ENCODE assay signal across 2 cellular contexts in genomic region chr1:6033124-6033523, GRCh38.
TF ChIP-seq lines count a peak whose summit lies in the region.

No MANE protein-coding gene starts in this region.

TF ChIP-seq in GM12891, 5 proteins besides CTCF, POLR2A, EP300 and RAD21:
- TF ChIP-seq POU2F2 (IDR thresholded peaks at IDR 0.05; ENCODE audit: low read depth, low read length) (0 out of 2 replicates have a peak, but pooled peaks have one; percentile 70), PAX5 (IDR thresholded peaks at IDR 0.05; ENCODE audit: insufficient read depth, low read length, severe bottlenecking) (no peak), POLR2AphosphoS5 (IDR thresholded peaks at IDR 0.05; ENCODE audit: low read depth, low read length) (peak; percentile 35; the same call in 1 of the 2 replicates), SPI1 (IDR thresholded peaks at IDR 0.05; ENCODE audit: low read depth, low read length) (no peak), TAF1 (IDR thresholded peaks at IDR 0.05; ENCODE audit: low read depth, low read length) (no peak)

TF ChIP-seq in K562, 482 proteins besides CTCF, POLR2A, EP300 and RAD21:
- TF ChIP-seq PHF20 (IDR thresholded peaks at IDR 0.05; ENCODE audit: partially characterized antibody) (peak; percentile 25), TGIF2 (CRISPR knock-in tag; IDR thresholded peaks at IDR 0.05) (no peak), HDAC1 (IDR thresholded peaks at IDR 0.05) (peak in 1 of 2 experiments; percentile 26; a peak in 1 of 4 replicates), OTX1 (CRISPR knock-in tag; IDR thresholded peaks at IDR 0.05) (0 out of 2 replicates have a peak, but pooled peaks have one; percentile 54), MYNN (IDR thresholded peaks at IDR 0.05) (0 out of 2 replicates have a peak, but pooled peaks have one; percentile 19), MYNN (CRISPR knock-in tag; IDR thresholded peaks at IDR 0.05) (no peak), KDM1A (IDR thresholded peaks at IDR 0.05) (peak in 1 of 2 experiments; percentile 84; a peak in 2 of 4 replicates), ZNF512 (tag; IDR thresholded peaks at IDR 0.05) (no peak), SRF (CRISPR knock-in tag; IDR thresholded peaks at IDR 0.05) (no peak), POLR2B (IDR thresholded peaks at IDR 0.05; ENCODE audit: low read depth, partially characterized antibody) (no peak), ZNF511 (CRISPR knock-in tag; IDR thresholded peaks at IDR 0.05) (no peak), LARP7 (IDR thresholded peaks at IDR 0.05) (no peak), ARHGAP35 (IDR thresholded peaks at IDR 0.05; ENCODE audit: partially characterized antibody) (peak; percentile 10), PKNOX1 (IDR thresholded peaks at IDR 0.05) (no peak)
